8 cellular contexts compared by ENCODE assay signal in genomic region chr13:107874456-107874855, GRCh38.
"Had no signal": no experiment of that assay in that cellular context is flagged by ENCODE, and none has a peak within 500 bp of the region (broad histone marks: within the 10 kb centered on the region; RNA-seq: fewer than 3 reads in every experiment).

No MANE protein-coding gene starts in this region.

- ATAC-seq: GM23338, HCT116 had no signal

- H3K9ac ChIP-seq: KMS-11 had no signal

- H3K9me3 ChIP-seq: HAP-1 had no signal

- H3K4me2 ChIP-seq: GM23338, KMS-11 had no signal

- FAIRE-seq: HTR-8/SVneo had no signal

- H3K4me3 ChIP-seq: GM23338, HAP-1 had no signal

- DNase-seq: H7, HFFc6, KBM-7 had no signal

- H3K36me3 ChIP-seq: HAP-1 had no signal

- H3K4me1 ChIP-seq: HAP-1 had no signal

- H3K27ac ChIP-seq: KMS-11 had no signal
